In the genomic region with DNA sequence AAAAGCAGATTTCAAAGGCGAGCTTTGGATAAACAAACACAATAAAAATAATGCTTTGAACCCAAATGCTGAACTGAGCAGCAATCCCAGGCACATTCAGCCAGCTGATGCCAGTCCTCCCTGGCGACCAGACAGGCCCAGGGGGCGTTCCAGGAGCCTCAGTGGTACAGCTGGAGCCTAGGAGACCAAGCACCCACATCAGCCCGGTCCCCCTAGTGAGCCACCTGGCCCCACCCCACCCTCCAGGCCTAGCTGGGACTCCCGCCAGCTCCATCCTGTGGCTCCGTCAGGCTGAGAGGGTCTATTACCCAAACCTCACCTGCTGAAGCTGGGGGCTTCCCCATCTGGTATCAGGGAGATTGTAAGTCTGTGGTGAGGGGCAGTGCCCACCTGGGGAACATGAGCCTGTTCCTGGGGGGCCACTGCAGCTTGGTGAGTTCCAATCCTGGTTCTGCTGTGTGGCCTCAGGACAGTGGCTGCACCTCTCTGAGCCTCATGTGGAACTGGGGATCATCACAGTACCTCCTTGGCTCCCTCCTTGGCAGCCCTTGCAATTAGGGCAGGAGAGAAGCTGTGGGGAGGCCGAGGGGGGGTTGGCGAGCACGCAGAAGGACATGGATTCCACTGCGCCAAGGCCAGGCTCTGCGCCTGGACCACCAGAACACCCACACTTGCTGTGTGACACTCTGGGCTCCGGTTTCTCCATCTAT, we compare ENCODE assay signal across 1 cellular context.
TF ChIP-seq lines count a peak whose summit lies in the region.

No MANE protein-coding gene starts in this region.

TF ChIP-seq in GM23338, 12 proteins besides CTCF, POLR2A, EP300 and RAD21:
- TF ChIP-seq JUNB (IDR thresholded peaks at IDR 0.05; ENCODE audit: unreplicated experiment) = no peak
- no peak for TF ChIP-seq POLR2AphosphoS5 (IDR thresholded peaks at IDR 0.05; ENCODE audit: low read depth)
- TF ChIP-seq NANOG (IDR thresholded peaks at IDR 0.05; ENCODE audit: borderline replicate concordance) = no peak
- TF ChIP-seq, protein P1, sequence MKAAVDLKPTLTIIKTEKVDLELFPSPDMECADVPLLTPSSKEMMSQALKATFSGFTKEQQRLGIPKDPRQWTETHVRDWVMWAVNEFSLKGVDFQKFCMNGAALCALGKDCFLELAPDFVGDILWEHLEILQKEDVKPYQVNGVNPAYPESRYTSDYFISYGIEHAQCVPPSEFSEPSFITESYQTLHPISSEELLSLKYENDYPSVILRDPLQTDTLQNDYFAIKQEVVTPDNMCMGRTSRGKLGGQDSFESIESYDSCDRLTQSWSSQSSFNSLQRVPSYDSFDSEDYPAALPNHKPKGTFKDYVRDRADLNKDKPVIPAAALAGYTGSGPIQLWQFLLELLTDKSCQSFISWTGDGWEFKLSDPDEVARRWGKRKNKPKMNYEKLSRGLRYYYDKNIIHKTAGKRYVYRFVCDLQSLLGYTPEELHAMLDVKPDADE (IDR thresholded peaks at IDR 0.05) = no peak
- TF ChIP-seq ZNF331 (CRISPR knock-in tag; IDR thresholded peaks at IDR 0.05; ENCODE audit: low read depth) = no peak
- no peak for TF ChIP-seq EZH2phosphoT487 (IDR thresholded peaks at IDR 0.05; ENCODE audit: unreplicated experiment)
- TF ChIP-seq, protein P2, sequence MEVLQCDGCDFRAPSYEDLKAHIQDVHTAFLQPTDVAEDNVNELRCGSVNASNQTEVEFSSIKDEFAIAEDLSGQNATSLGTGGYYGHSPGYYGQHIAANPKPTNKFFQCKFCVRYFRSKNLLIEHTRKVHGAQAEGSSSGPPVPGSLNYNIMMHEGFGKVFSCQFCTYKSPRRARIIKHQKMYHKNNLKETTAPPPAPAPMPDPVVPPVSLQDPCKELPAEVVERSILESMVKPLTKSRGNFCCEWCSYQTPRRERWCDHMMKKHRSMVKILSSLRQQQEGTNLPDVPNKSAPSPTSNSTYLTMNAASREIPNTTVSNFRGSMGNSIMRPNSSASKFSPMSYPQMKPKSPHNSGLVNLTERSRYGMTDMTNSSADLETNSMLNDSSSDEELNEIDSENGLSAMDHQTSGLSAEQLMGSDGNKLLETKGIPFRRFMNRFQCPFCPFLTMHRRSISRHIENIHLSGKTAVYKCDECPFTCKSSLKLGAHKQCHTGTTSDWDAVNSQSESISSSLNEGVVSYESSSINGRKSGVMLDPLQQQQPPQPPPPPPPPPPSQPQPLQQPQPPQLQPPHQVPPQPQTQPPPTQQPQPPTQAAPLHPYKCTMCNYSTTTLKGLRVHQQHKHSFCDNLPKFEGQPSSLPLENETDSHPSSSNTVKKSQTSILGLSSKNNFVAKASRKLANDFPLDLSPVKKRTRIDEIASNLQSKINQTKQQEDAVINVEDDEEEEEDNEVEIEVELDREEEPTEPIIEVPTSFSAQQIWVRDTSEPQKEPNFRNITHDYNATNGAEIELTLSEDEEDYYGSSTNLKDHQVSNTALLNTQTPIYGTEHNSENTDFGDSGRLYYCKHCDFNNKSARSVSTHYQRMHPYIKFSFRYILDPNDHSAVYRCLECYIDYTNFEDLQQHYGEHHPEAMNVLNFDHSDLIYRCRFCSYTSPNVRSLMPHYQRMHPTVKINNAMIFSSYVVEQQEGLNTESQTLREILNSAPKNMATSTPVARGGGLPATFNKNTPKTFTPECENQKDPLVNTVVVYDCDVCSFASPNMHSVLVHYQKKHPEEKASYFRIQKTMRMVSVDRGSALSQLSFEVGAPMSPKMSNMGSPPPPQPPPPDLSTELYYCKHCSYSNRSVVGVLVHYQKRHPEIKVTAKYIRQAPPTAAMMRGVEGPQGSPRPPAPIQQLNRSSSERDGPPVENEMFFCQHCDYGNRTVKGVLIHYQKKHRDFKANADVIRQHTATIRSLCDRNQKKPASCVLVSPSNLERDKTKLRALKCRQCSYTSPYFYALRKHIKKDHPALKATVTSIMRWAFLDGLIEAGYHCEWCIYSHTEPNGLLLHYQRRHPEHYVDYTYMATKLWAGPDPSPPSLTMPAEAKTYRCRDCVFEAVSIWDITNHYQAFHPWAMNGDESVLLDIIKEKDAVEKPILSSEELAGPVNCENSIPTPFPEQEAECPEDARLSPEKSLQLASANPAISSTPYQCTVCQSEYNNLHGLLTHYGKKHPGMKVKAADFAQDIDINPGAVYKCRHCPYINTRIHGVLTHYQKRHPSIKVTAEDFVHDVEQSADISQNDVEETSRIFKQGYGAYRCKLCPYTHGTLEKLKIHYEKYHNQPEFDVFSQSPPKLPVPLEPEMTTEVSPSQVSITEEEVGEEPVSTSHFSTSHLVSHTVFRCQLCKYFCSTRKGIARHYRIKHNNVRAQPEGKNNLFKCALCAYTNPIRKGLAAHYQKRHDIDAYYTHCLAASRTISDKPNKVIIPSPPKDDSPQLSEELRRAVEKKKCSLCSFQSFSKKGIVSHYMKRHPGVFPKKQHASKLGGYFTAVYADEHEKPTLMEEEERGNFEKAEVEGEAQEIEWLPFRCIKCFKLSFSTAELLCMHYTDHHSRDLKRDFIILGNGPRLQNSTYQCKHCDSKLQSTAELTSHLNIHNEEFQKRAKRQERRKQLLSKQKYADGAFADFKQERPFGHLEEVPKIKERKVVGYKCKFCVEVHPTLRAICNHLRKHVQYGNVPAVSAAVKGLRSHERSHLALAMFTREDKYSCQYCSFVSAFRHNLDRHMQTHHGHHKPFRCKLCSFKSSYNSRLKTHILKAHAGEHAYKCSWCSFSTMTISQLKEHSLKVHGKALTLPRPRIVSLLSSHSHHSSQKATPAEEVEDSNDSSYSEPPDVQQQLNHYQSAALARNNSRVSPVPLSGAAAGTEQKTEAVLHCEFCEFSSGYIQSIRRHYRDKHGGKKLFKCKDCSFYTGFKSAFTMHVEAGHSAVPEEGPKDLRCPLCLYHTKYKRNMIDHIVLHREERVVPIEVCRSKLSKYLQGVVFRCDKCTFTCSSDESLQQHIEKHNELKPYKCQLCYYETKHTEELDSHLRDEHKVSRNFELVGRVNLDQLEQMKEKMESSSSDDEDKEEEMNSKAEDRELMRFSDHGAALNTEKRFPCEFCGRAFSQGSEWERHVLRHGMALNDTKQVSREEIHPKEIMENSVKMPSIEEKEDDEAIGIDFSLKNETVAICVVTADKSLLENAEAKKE (CRISPR knock-in tag; IDR thresholded peaks at IDR 0.05) = no peak
- no peak for TF ChIP-seq ZNF114 (CRISPR knock-in tag; IDR thresholded peaks at IDR 0.05)
- TF ChIP-seq CREB1 (CRISPR knock-in tag; IDR thresholded peaks at IDR 0.05; ENCODE audit: low read depth) = no peak
- TF ChIP-seq, protein P3, sequence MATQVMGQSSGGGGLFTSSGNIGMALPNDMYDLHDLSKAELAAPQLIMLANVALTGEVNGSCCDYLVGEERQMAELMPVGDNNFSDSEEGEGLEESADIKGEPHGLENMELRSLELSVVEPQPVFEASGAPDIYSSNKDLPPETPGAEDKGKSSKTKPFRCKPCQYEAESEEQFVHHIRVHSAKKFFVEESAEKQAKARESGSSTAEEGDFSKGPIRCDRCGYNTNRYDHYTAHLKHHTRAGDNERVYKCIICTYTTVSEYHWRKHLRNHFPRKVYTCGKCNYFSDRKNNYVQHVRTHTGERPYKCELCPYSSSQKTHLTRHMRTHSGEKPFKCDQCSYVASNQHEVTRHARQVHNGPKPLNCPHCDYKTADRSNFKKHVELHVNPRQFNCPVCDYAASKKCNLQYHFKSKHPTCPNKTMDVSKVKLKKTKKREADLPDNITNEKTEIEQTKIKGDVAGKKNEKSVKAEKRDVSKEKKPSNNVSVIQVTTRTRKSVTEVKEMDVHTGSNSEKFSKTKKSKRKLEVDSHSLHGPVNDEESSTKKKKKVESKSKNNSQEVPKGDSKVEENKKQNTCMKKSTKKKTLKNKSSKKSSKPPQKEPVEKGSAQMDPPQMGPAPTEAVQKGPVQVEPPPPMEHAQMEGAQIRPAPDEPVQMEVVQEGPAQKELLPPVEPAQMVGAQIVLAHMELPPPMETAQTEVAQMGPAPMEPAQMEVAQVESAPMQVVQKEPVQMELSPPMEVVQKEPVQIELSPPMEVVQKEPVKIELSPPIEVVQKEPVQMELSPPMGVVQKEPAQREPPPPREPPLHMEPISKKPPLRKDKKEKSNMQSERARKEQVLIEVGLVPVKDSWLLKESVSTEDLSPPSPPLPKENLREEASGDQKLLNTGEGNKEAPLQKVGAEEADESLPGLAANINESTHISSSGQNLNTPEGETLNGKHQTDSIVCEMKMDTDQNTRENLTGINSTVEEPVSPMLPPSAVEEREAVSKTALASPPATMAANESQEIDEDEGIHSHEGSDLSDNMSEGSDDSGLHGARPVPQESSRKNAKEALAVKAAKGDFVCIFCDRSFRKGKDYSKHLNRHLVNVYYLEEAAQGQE (IDR thresholded peaks at IDR 0.05; ENCODE audit: unreplicated experiment) = no peak
- no peak for TF ChIP-seq STAT1 (IDR thresholded peaks at IDR 0.05; ENCODE audit: unreplicated experiment)
- TF ChIP-seq EZH2 (IDR thresholded peaks at IDR 0.05; ENCODE audit: low read depth, unreplicated experiment) = no peak
